8 cellular contexts compared by ENCODE assay signal in genomic region chr15:78131295-78132021, GRCh38. TPM values are rescaled to one million over a fixed set of nuclear protein-coding genes. Genes with fewer than 3 reads are reported as not detected.
DNase-seq lines count a peak whose midpoint lies in the region; ATAC-seq and TF ChIP-seq lines count a peak whose summit lies in the region.

Gene CIB2 (minus strand): TSS chr15:78131445. CDS start chr15:78131215, 230 bp downstream.

- 0% methylated on average over 4 to 16 of the region's 79 CpGs for WGBS in lower leg skin, 2 donors

- no peak for TF ChIP-seq POLR2A in lower leg skin (IDR thresholded peaks at IDR 0.05)

- H3K27ac ChIP-seq in ACC112 (ENCODE audit: low read depth, low read length) (no peak within 1 kb of the TSS), dorsolateral prefrontal cortex (peak within 1 kb of the TSS in 51 of 59 donors; percentile 17 to 93 (median 64))

- peak within 1 kb of the TSS; percentile 96 for H2AFZ ChIP-seq in ACC112 (ENCODE audit: low read length, unreplicated experiment)

- ATAC-seq in GM18517 (IDR thresholded peaks at IDR 0.05; ENCODE audit: unreplicated experiment) (peak; percentile 61), HG03097 (IDR thresholded peaks at IDR 0.05; ENCODE audit: low FRiP score, unreplicated experiment) (peak; percentile 78)

- peak in 55 of 56 donors; percentile 34 to 88 (median 70) for TF ChIP-seq CTCF in dorsolateral prefrontal cortex (IDR thresholded peaks at IDR 0.05 in 54 of 56, conservative IDR thresholded peaks at IDR 0.05 in 2 of 56; ENCODE audit: low read depth in 1 of 56, partially characterized antibody in 56 of 56)
- TF ChIP-seq CTCF in lower leg skin (IDR thresholded peaks at IDR 0.05), result no peak

- H3K4me3 ChIP-seq in ACC112 (ENCODE audit: low read depth, low read length) (peak within 1 kb of the TSS; percentile 91), dorsolateral prefrontal cortex (peak within 1 kb of the TSS; percentile 63 to 98 (median 84)), lower leg skin (ENCODE audit: low read depth, poor library complexity, severe bottlenecking) (peak within 1 kb of the TSS; percentile 30)

- DNase-seq in NCI-H510A (lab: John Stamatoyannopoulos, UW), result peak; percentile 61
- DNase-seq in activated CD4-positive, alpha-beta T cell treated with anti-CD3 and anti-CD28 coated beads, Interleukin-2, amount 50 U/mL, for 4 hours, result peak; percentile 57 to 64
- DNase-seq in dorsolateral prefrontal cortex, result peak in 6 of 10 donors; percentile 39 to 81 (median 56)
- DNase-seq in lower leg skin (ENCODE audit: low spot score in 2 of 2), result peak in 1 of 2 donors; percentile 91
- DNase-seq in stimulated activated CD4-positive, alpha-beta T cell treated with anti-CD3 and anti-CD28 coated beads, Interleukin-4, amount 100 ng/mL, for 4 hours, result peak; percentile 72 to 78

- H3K4me1 ChIP-seq in ACC112 (ENCODE audit: control insufficient read depth, insufficient read depth, low read length, unreplicated experiment), result peaks cover 3% of the 10 kb centered on the region

- no peaks in the 10 kb centered on the region for H3K79me2 ChIP-seq in ACC112 (ENCODE audit: control insufficient read depth, insufficient read depth, low read length, unreplicated experiment)

- H3K27me3 ChIP-seq in ACC112 (ENCODE audit: insufficient read depth, low read length) (no peaks in the 10 kb centered on the region), dorsolateral prefrontal cortex (no peaks in the 10 kb centered on the region)

- no peaks in the 10 kb centered on the region for H3K36me3 ChIP-seq in ACC112 (ENCODE audit: insufficient read depth, low read length)

- intact Hi-C loops in dorsolateral prefrontal cortex (cut with DNase I) (loop anchor here (5.0 kb wide), 1 partner anchor 111 kb away; no protein-coding TSS in a partner anchor), lower leg skin (cut with DNase I; ENCODE audit: low total_unique reads) (loop anchor here (10.0 kb wide), 1 partner anchor 63 kb away; no protein-coding TSS in a partner anchor)

RNA-seq across cellular contexts. Expression of gene CIB2, which starts in this region (rescaled TPM):
- 10 to 100 TPM in 62 of 120 experiments, 1 to 10 TPM in 58; 4.3 to 20.5 (median 10.0) TPM for total RNA-seq in dorsolateral prefrontal cortex
- 10 to 100 TPM in 2 of 4 donors, 1 to 10 TPM in 2; 6.6 to 16.2 (median 10.9) TPM for total RNA-seq in lower leg skin

Comparison
In these comparisons a context has a peak if more than half of its experiments do, and no peak if none do; other contexts are left out.
1. H3K4me3 ChIP-seq: peak in every context shown above with its lines; median percentile 91 in ACC112; 84 in dorsolateral prefrontal cortex; 30 in lower leg skin.
2. CTCF ChIP-seq: peak in dorsolateral prefrontal cortex (55 of 56); none in lower leg skin (0 of 3).